In genomic region chr19:58581227-58582141, GRCh38 we compare ENCODE assay signal across 8 cellular contexts. TPM values are rescaled to one million over a fixed set of nuclear protein-coding genes. Genes with fewer than 3 reads are reported as not detected.
DNase-seq lines count a peak whose midpoint lies in the region; ATAC-seq and TF ChIP-seq lines count a peak whose summit lies in the region.

No MANE protein-coding gene starts in this region.

- H3K4me3 Mint-ChIP-seq in nephron, result peak overlapping the region in 2 of 3 experiments; percentile 22 to 30

- TF ChIP-seq EP300 in stomach (IDR thresholded peaks at IDR 0.05), result no peak

- peaks cover 34% of the 10 kb centered on the region for H3K4me1 Mint-ChIP-seq in nephron

- H3K4me1 ChIP-seq in esophagus squamous epithelium, result peaks cover 0 to 25% (median 5%) of the 10 kb centered on the region in 3 donors
- peaks cover 8 to 46% (median 22%) of the 10 kb centered on the region in 4 donors for H3K4me1 ChIP-seq in stomach

- H3K9me3 ChIP-seq in esophagus squamous epithelium (no peaks in the 10 kb centered on the region), stomach (no peaks in the 10 kb centered on the region)

- intact Hi-C loops in esophagus squamous epithelium (cut with DNase I) (no loop called here), stomach (cut with DNase I; ENCODE audit: low total_unique reads) (no loop called here)

- H3K27me3 ChIP-seq in esophagus squamous epithelium (no peaks in the 10 kb centered on the region), stomach (no peaks in the 10 kb centered on the region)

- no peaks in the 10 kb centered on the region for H3K9me3 Mint-ChIP-seq in nephron

- H3K36me3 Mint-ChIP-seq in nephron (ENCODE audit: low read depth), result peaks cover 22% of the 10 kb centered on the region

- no peaks in the 10 kb centered on the region for H3K27me3 Mint-ChIP-seq in nephron (ENCODE audit: low read depth)

- WGBS in esophagus squamous epithelium, 2 donors, result 60 to 79% methylated on average over 23 to 42 of the region's 62 CpGs
- 66 to 73% (median 71%) methylated on average over 51 to 62 of the region's 62 CpGs for WGBS in stomach, 5 donors

- peak; percentile 72 for DNase-seq in activated CD8-positive, alpha-beta memory T cell treated with anti-CD3 and anti-CD28 coated beads, Interleukin-2, amount 50 U/mL, for 24 hours (ENCODE audit: extremely low read depth)
- DNase-seq in esophagus squamous epithelium (lab: John Stamatoyannopoulos, UW) (no peak), stomach (peak; percentile 89)

- ATAC-seq in HG03378 (IDR thresholded peaks at IDR 0.05; ENCODE audit: unreplicated experiment), result peak; percentile 47
- ATAC-seq in HG02678 (IDR thresholded peaks at IDR 0.05; ENCODE audit: unreplicated experiment), result no peak
- no peak for ATAC-seq in GM19455 (IDR thresholded peaks at IDR 0.05; ENCODE audit: unreplicated experiment)

- H3K27ac ChIP-seq in esophagus squamous epithelium, result peak overlapping the region in 3 of 4 donors; percentile 64 to 75 (median 75)
- H3K27ac ChIP-seq in stomach, result peak overlapping the region in 4 of 5 donors; percentile 52 to 82 (median 62)

- H3K27ac Mint-ChIP-seq in nephron, result peak overlapping the region; percentile 71 to 93 (median 82)

- H3K4me3 ChIP-seq in esophagus squamous epithelium (no peak overlapping the region), stomach (no peak overlapping the region)

- H3K36me3 ChIP-seq in esophagus squamous epithelium (peaks cover 7 to 30% (median 11%) of the 10 kb centered on the region in 3 donors), stomach (peaks cover 17 to 41% (median 33%) of the 10 kb centered on the region in 4 donors)

- TF ChIP-seq POLR2A in esophagus squamous epithelium (IDR thresholded peaks at IDR 0.05) (no peak), stomach (IDR thresholded peaks at IDR 0.05) (no peak)

- TF ChIP-seq CTCF in GM12872 (IDR thresholded peaks at IDR 0.05; ENCODE audit: insufficient read depth, low read depth, low read length) (peak; percentile 98), esophagus squamous epithelium (IDR thresholded peaks at IDR 0.05) (peak; percentile 45 to 79 (median 76)), nephron (IDR thresholded peaks at IDR 0.05; ENCODE audit: unreplicated experiment in 3 of 3) (peak; percentile 91 to 99 (median 91)), stomach (IDR thresholded peaks at IDR 0.05) (peak in 5 of 7 experiments; percentile 84 to 92 (median 86))

RNA-seq across cellular contexts. Expression of gene MZF1, which starts 8.3 kb away (rescaled TPM):
- total RNA-seq in esophagus squamous epithelium (10 to 100 TPM; 11.8 to 30.9 (median 21.7) TPM), stomach (10 to 100 TPM; 14.0 to 84.9 (median 68.3) TPM)
- polyA plus RNA-seq in stomach, result 10 to 100 TPM; 16.1 to 33.2 (median 16.5) TPM

RNA-seq across cellular contexts. Expression of gene UBE2M, which starts 23.1 kb away (rescaled TPM):
- total RNA-seq in esophagus squamous epithelium (10 to 100 TPM; 22.0 to 37.4 (median 24.7) TPM), stomach (10 to 100 TPM in 3 of 5 donors, 1 to 10 TPM in 1, not detected in 1; 9.8 to 35.3 (median 27.1) TPM)
- polyA plus RNA-seq in stomach, result 10 to 100 TPM; 35.5 to 51.5 (median 41.9) TPM

RNA-seq across cellular contexts. Expression of gene CHMP2A, which starts 26.6 kb away (rescaled TPM):
- 10 to 100 TPM; 76.5 to 99.5 (median 86.6) TPM for total RNA-seq in esophagus squamous epithelium
- 100 to 1,000 TPM in 2 of 5 donors, 10 to 100 TPM in 3; 55.8 to 260 (median 89.0) TPM for total RNA-seq in stomach
- 100 to 1,000 TPM; 195 to 338 (median 235) TPM for polyA plus RNA-seq in stomach

RNA-seq across cellular contexts. Expression of gene TRIM28, which starts 37.6 kb away (rescaled TPM):
- total RNA-seq in esophagus squamous epithelium, result 100 to 1,000 TPM; 150 to 198 (median 179) TPM
- 100 to 1,000 TPM in 4 of 5 donors, 10 to 100 TPM in 1; 95.5 to 923 (median 243) TPM for total RNA-seq in stomach
- 100 to 1,000 TPM; 143 to 200 (median 171) TPM for polyA plus RNA-seq in stomach
